ENCODE assay signal across 20 cellular contexts in genomic region chr2:237861875-237862527, GRCh38. TPM values are rescaled to one million over a fixed set of nuclear protein-coding genes. Genes with fewer than 3 reads are reported as not detected.
DNase-seq lines count a peak whose midpoint lies in the region; ATAC-seq, FAIRE-seq and TF ChIP-seq lines count a peak whose summit lies in the region.
"Had no signal": no experiment of that assay in that cellular context is flagged by ENCODE, and none has a peak within 500 bp of the region (broad histone marks: within the 10 kb centered on the region; RNA-seq: fewer than 3 reads in every experiment).

No MANE protein-coding gene starts in this region.

- peaks cover 22% of the 10 kb centered on the region for H3K27me3 Mint-ChIP-seq in Calu3 (ENCODE audit: unreplicated experiment)
- H3K27me3 Mint-ChIP-seq in MCF 10A (ENCODE audit: insufficient read depth, unreplicated experiment) = no peaks in the 10 kb centered on the region

- in situ Hi-C loops in Panc1 (cut with HindIII; ENCODE audit: low pct_unique_long_range_greater_than_20kb, low sequenced_read_pairs) = no loop called here

- BruUV-seq in Calu3 (replicated peaks; lab: Mats Ljungman, UMichigan) = no TSS peak
- BruUV-seq in Panc1 (replicated peaks; lab: Mats Ljungman, UMichigan) = no TSS peak
- BruUV-seq in MCF 10A (replicated peaks; lab: Mats Ljungman, UMichigan) = no TSS peak

- FAIRE-seq in small intestine (lab: Jason Lieb, UNC) = no peak
- FAIRE-seq: urothelium cell line had no signal

- H3K9me3 ChIP-seq in Panc1 (ENCODE audit: control insufficient read depth, insufficient read depth, low read depth, low read length) (no peaks in the 10 kb centered on the region), gastroesophageal sphincter (no peaks in the 10 kb centered on the region), small intestine (ENCODE audit: control insufficient read depth, low read depth) (no peaks in the 10 kb centered on the region)

- H3K4me1 Mint-ChIP-seq in Calu3 (ENCODE audit: low read depth, unreplicated experiment) (peaks cover 58% of the 10 kb centered on the region), MCF 10A (ENCODE audit: insufficient read depth, unreplicated experiment) (peaks cover 32% of the 10 kb centered on the region)
- H3K4me1 Mint-ChIP-seq: memory B cell had no signal

- H3K36me3 Mint-ChIP-seq in Calu3 (ENCODE audit: insufficient read depth, unreplicated experiment) = peaks cover 39% of the 10 kb centered on the region
- H3K36me3 Mint-ChIP-seq in MCF 10A (ENCODE audit: insufficient read depth, unreplicated experiment) = no peaks in the 10 kb centered on the region
- H3K36me3 Mint-ChIP-seq: memory B cell; stimulated activated effector memory CD8-positive, alpha-beta T cell treated with anti-CD3 and anti-CD28 coated beads, Interleukin-12 subunit alpha, Interleukin-12 subunit beta, amount 100 ng/mL, for 72 hours had no signal

- no peaks in the 10 kb centered on the region; the same call in 1 of the 2 replicates for H3K27me3 ChIP-seq in Panc1 (ENCODE audit: control insufficient read depth, insufficient read depth, low read length)
- H3K27me3 ChIP-seq in gastroesophageal sphincter = peaks cover 12% of the 10 kb centered on the region
- no peaks in the 10 kb centered on the region for H3K27me3 ChIP-seq in small intestine (ENCODE audit: control insufficient read depth in 2 of 2, insufficient read depth in 2 of 2, low read length in 2 of 2)

- H3K4me1 ChIP-seq in Panc1 (ENCODE audit: control insufficient read depth, insufficient read depth, low read length) (peaks cover 52% of the 10 kb centered on the region), gastroesophageal sphincter (peaks cover 10 to 89% (median 40%) of the 10 kb centered on the region in 3 donors), small intestine (ENCODE audit: control insufficient read depth in 2 of 2, insufficient read depth in 1 of 2, low read depth in 1 of 2, low read length in 1 of 2) (peaks cover 10 to 15% of the 10 kb centered on the region in 2 donors)

- TF ChIP-seq EP300 in gastroesophageal sphincter (IDR thresholded peaks at IDR 0.05) = no peak

- CTCF ChIA-PET in Calu3 (lab: Charles Lee) (interaction anchor here (1.0 kb wide), 1 partner anchor 19 kb away, joined by 3 read pairs; no protein-coding TSS in a partner anchor), Panc1 (lab: Charles Lee) (interaction anchor here (0.6 kb wide), 1 partner anchor 11 kb away, joined by 3 read pairs; no protein-coding TSS in a partner anchor), MCF 10A (lab: Yijun Ruan, JAX) (no interaction called here)

- DNase-seq in Calu3 (no peak), Panc1 (ENCODE audit: low read depth, low spot score) (no peak), small intestine (peak; percentile 68), globus pallidus (ENCODE audit: low spot score) (no peak), NCI-H2107 (lab: John Stamatoyannopoulos, UW) (no peak), MCF 10A (ENCODE audit: unreplicated experiment) (no peak)
- DNase-seq: effector CD8-positive, alpha-beta T cell; foreskin fibroblast; Karpas-422; NCI-H1436 treated with DMSO at 0.1 percent for 48 hours; NCI-H446 had no signal

- POLR2A ChIA-PET in Panc1 (lab: Charles Lee) (interaction anchor here (0.6 kb wide), 1 partner anchor 387 kb away, joined by 3 read pairs; no protein-coding TSS in a partner anchor), MCF 10A (lab: Yijun Ruan, JAX) (interaction anchor here (1.6 kb wide), 1 partner anchor 103 kb away, joined by 6 read pairs; no protein-coding TSS in a partner anchor)

- H3K27ac Mint-ChIP-seq in Calu3 (ENCODE audit: unreplicated experiment) = peak overlapping the region; percentile 47
- H3K27ac Mint-ChIP-seq in MCF 10A (ENCODE audit: low read depth, unreplicated experiment) = no peak overlapping the region
- H3K27ac Mint-ChIP-seq: activated T-helper 2 cell treated with anti-CD3 and anti-CD28 coated beads, Interferon-gamma antibody, Interleukin-2, Interleukin-4, amounts not matched to agents 10 μg/mL and 5 μg/mL and 100 μg/mL, durations not matched to agents 14 hours and 24 hours and 36 hours; CD14-positive monocyte; memory B cell; stimulated activated effector memory CD8-positive, alpha-beta T cell treated with anti-CD3 and anti-CD28 coated beads, Interleukin-12 subunit alpha, Interleukin-12 subunit beta, amount 100 ng/mL, for 72 hours had no signal

- no peaks in the 10 kb centered on the region for H3K9me3 Mint-ChIP-seq in Calu3 (ENCODE audit: low read depth, unreplicated experiment)
- no peaks in the 10 kb centered on the region for H3K9me3 Mint-ChIP-seq in MCF 10A (ENCODE audit: unreplicated experiment)
- H3K9me3 Mint-ChIP-seq: activated T-helper 2 cell treated with anti-CD3 and anti-CD28 coated beads, Interferon-gamma antibody, Interleukin-2, Interleukin-4, amounts not matched to agents 10 μg/mL and 5 μg/mL and 100 μg/mL, durations not matched to agents 14 hours and 24 hours and 36 hours; memory B cell; neural crest cell; stimulated activated effector memory CD8-positive, alpha-beta T cell treated with anti-CD3 and anti-CD28 coated beads, Interleukin-12 subunit alpha, Interleukin-12 subunit beta, amount 100 ng/mL, for 72 hours had no signal

- no peak for ATAC-seq in Panc1
- ATAC-seq in gastroesophageal sphincter = no peak
- ATAC-seq in HG03280 (IDR thresholded peaks at IDR 0.05; ENCODE audit: unreplicated experiment) = no peak
- ATAC-seq: stimulated activated effector memory CD8-positive, alpha-beta T cell treated with anti-CD3 and anti-CD28 coated beads, Interleukin-12 subunit alpha, Interleukin-12 subunit beta, amount 100 ng/mL, for 72 hours had no signal

- H3K36me3 ChIP-seq in Panc1 (ENCODE audit: control insufficient read depth, insufficient read depth, low read length) (no peaks in the 10 kb centered on the region), gastroesophageal sphincter (no peaks in the 10 kb centered on the region), small intestine (ENCODE audit: control insufficient read depth in 2 of 2, insufficient read depth in 2 of 2, low read length in 2 of 2) (no peaks in the 10 kb centered on the region)

- no peak overlapping the region for H3K4me3 ChIP-seq in Panc1 (ENCODE audit: low read depth in 2 of 2, low read length in 2 of 2)
- peak overlapping the region in 1 of 2 donors; percentile 75 for H3K4me3 ChIP-seq in gastroesophageal sphincter
- no peak overlapping the region for H3K4me3 ChIP-seq in small intestine (ENCODE audit: low read depth in 1 of 2, low read length in 2 of 2)

- intact Hi-C loops in Calu3 (cut with micrococcal nuclease; ENCODE audit: unreplicated experiment) (loop anchor here (10.0 kb wide), 1 partner anchor 63 kb away; no protein-coding TSS in a partner anchor), Panc1 (cut with micrococcal nuclease; ENCODE audit: unreplicated experiment) (no loop called here), MCF 10A (cut with micrococcal nuclease) (no loop called here)

- no peak for TF ChIP-seq POLR2A in gastroesophageal sphincter (IDR thresholded peaks at IDR 0.05)

- TF ChIP-seq CTCF in Calu3 (IDR thresholded peaks at IDR 0.05; ENCODE audit: unreplicated experiment) (no peak), Panc1 (IDR thresholded peaks at IDR 0.05) (no peak), gastroesophageal sphincter (IDR thresholded peaks at IDR 0.05) (no peak), MCF 10A (IDR thresholded peaks at IDR 0.05; ENCODE audit: unreplicated experiment) (no peak)

- 68 to 75% methylated on average over 7 to 11 of the region's 11 CpGs for WGBS in gastroesophageal sphincter (ENCODE audit: low coverage in 1 of 2), 2 donors
- 20 to 61% (median 30%) methylated on average over 11 of the region's 11 CpGs for WGBS in small intestine, 3 donors

- H3K27ac ChIP-seq in Panc1 (ENCODE audit: low read length) (peak overlapping the region; percentile 59; the same call in 1 of the 2 replicates), gastroesophageal sphincter (peak overlapping the region; percentile 90 to 97 (median 96)), small intestine (ENCODE audit: low read depth in 1 of 2, low read length in 1 of 2) (peak overlapping the region in 1 of 2 donors; percentile 55)
- H3K27ac ChIP-seq: HL-60 had no signal

- H3K4me3 Mint-ChIP-seq in Calu3 (ENCODE audit: low read depth, unreplicated experiment) = no peak overlapping the region
- H3K4me3 Mint-ChIP-seq in MCF 10A (ENCODE audit: unreplicated experiment) = no peak overlapping the region
- H3K4me3 Mint-ChIP-seq: memory B cell; neural crest cell; stimulated activated effector memory CD8-positive, alpha-beta T cell treated with anti-CD3 and anti-CD28 coated beads, Interleukin-12 subunit alpha, Interleukin-12 subunit beta, amount 100 ng/mL, for 72 hours had no signal

RNA-seq across cellular contexts. Expression of gene RAMP1, which starts 2.6 kb away (rescaled TPM):
- total RNA-seq in Calu3 (2022) (9.6 and 9.8 TPM in 2 replicates), Panc1 (2021; ENCODE audit: unreplicated experiment) (17.6 TPM), gastroesophageal sphincter (100 to 1,000 TPM; 213 to 355 (median 286) TPM), MCF 10A (2022) (4.3 and 11.2 TPM in 2 replicates)
- 27.7 TPM for polyA plus RNA-seq in Panc1 (2012; ENCODE audit: insufficient read length)
- polyA plus RNA-seq in small intestine = 100 to 1,000 TPM in 1 of 3 donors, 10 to 100 TPM in 2; 61.6 to 155 (median 70.4) TPM
- polyA plus RNA-seq: CD14-positive monocyte had no signal

Comparison
In these comparisons a context has a peak if more than half of its experiments do, and no peak if none do; other contexts are left out.
1. RNA of gene RAMP1, which starts 2.6 kb away (total RNA-seq): 213 to 355 TPM in gastroesophageal sphincter; 17.6 TPM in Panc1 (single experiment), 4.3 to 11.2 TPM in MCF 10A and 9.6 to 9.8 TPM in Calu3; every median in the first group is over 10 times any median in the second.